Comparison of ENCODE assay signal across 19 cellular contexts in the genomic region with DNA sequence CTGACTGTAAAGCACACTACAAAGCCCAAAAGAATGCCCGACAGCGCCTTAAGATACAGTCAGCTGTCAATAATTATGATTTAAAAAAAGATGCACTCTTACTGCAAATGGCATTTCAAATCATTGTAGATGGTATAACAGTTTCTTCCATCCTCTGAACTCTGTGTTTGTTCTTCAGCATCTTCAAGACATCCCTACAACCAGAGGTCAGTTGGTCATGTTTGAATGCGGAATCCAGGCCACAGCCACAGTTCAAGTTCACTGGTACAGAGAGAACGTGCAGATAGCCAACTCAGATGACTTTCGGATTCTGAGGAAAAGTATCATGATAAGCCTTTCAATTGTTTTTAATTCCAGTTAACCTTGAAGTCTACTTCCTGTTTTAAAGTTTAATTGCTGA. TPM values are rescaled to one million over a fixed set of nuclear protein-coding genes. Genes with fewer than 3 reads are reported as not detected.
DNase-seq lines count a peak whose midpoint lies in the region; ATAC-seq, FAIRE-seq and TF ChIP-seq lines count a peak whose summit lies in the region.
"Had no signal": no experiment of that assay in that cellular context is flagged by ENCODE, and none has a peak within 500 bp of the region (broad histone marks: within the 10 kb centered on the region; RNA-seq: fewer than 3 reads in every experiment).

No MANE protein-coding gene starts in this region.

- H3K79me2 ChIP-seq in HepG2 (ENCODE audit: insufficient read depth, low read length) (no peaks in the 10 kb centered on the region), parathyroid adenoma (no peaks in the 10 kb centered on the region)

- TF ChIP-seq RAD21 in liver (IDR thresholded peaks at IDR 0.05): no peak
- no peak for TF ChIP-seq RAD21 in HepG2 (CRISPR knock-in tag; IDR thresholded peaks at IDR 0.05)

- no peaks in the 10 kb centered on the region for H3K27me3 Mint-ChIP-seq in T-helper 17 cell
- H3K27me3 Mint-ChIP-seq: activated CD4-positive, alpha-beta memory T cell treated with anti-CD3 and anti-CD28 coated beads, Interleukin-2, amount 10 ng/mL, durations not matched to agents 7 days and 5 days; naive B cell had no signal

- H3K9ac ChIP-seq in liver (ENCODE audit: low read depth in 1 of 2, low read length in 2 of 2) (no peak overlapping the region), HepG2 (ENCODE audit: insufficient read depth, low read depth, low read length) (no peak overlapping the region), parathyroid adenoma (no peak overlapping the region)

- no peak for TF ChIP-seq EP300 in HepG2 (IDR thresholded peaks at IDR 0.05; ENCODE audit: low read depth in 2 of 2, low read length in 2 of 2)
- TF ChIP-seq EP300 in HepG2 (CRISPR knock-in tag; IDR thresholded peaks at IDR 0.05; ENCODE audit: borderline replicate concordance): no peak
- TF ChIP-seq EP300 in gastroesophageal sphincter (IDR thresholded peaks at IDR 0.05): no peak

- no peak for FAIRE-seq in HepG2 (lab: Jason Lieb, UNC)

- peaks cover 13% of the 10 kb centered on the region for H3K4me1 Mint-ChIP-seq in T-helper 17 cell

- ATAC-seq in HepG2: no peak
- no peak for ATAC-seq in T-helper 17 cell
- no peak for ATAC-seq in gastroesophageal sphincter

- H4K20me1 ChIP-seq in HepG2 (ENCODE audit: insufficient read depth, low read length): no peaks in the 10 kb centered on the region

- H3K27me3 ChIP-seq in liver (ENCODE audit: control insufficient read depth in 4 of 4, insufficient read depth in 4 of 4, low read length in 3 of 4) (no peaks in the 10 kb centered on the region), HepG2 (ENCODE audit: control insufficient read depth in 1 of 2, insufficient read depth in 2 of 2, low read length in 2 of 2) (no peaks in the 10 kb centered on the region), left ventricle myocardium inferior (ENCODE audit: low read depth) (no peaks in the 10 kb centered on the region), parathyroid adenoma (ENCODE audit: control insufficient read depth, insufficient read depth, low read length) (no peaks in the 10 kb centered on the region), gastroesophageal sphincter (no peaks in the 10 kb centered on the region)
- H3K27me3 ChIP-seq: colonic mucosa had no signal

- in situ Hi-C loops in HepG2 (cut with HindIII; ENCODE audit: extremely low pct_ligation_motif_present, low pct_unique_long_range_greater_than_20kb): no loop called here

- no peak overlapping the region for H3K4me3 Mint-ChIP-seq in T-helper 17 cell
- H3K4me3 Mint-ChIP-seq: activated CD4-positive, alpha-beta memory T cell treated with anti-CD3 and anti-CD28 coated beads, Interleukin-2, amount 10 ng/mL, durations not matched to agents 7 days and 5 days had no signal

- POLR2A ChIA-PET in HepG2 (lab: Yijun Ruan, JAX): no interaction called here

- H3K4me2 ChIP-seq in HepG2 (ENCODE audit: low read depth, low read length): no peak overlapping the region
- H3K4me2 ChIP-seq in parathyroid adenoma (ENCODE audit: low read length): peak overlapping the region; percentile 23

- H3K27ac ChIP-seq in liver (ENCODE audit: low read depth in 1 of 2, low read length in 2 of 2): no peak overlapping the region
- H3K27ac ChIP-seq in HepG2 (ENCODE audit: extremely low read length, insufficient read depth, low read length): no peak overlapping the region
- H3K27ac ChIP-seq in left ventricle myocardium inferior (replicated peaks): peak overlapping the region; percentile 66
- H3K27ac ChIP-seq in parathyroid adenoma: peak overlapping the region; percentile 69
- peak overlapping the region in 2 of 4 donors; percentile 36 to 53 for H3K27ac ChIP-seq in gastroesophageal sphincter
- H3K27ac ChIP-seq: colonic mucosa had no signal

- intact Hi-C loops in HepG2 (cut with micrococcal nuclease; ENCODE audit: unreplicated experiment) (no loop called here), left ventricle myocardium inferior (cut with micrococcal nuclease) (no loop called here)

- WGBS in liver: 79% methylated on average over 5 of the region's 5 CpGs
- WGBS in HepG2 (ENCODE audit: low lambda C conversion rate): 58% methylated on average over 5 of the region's 5 CpGs
- WGBS in gastroesophageal sphincter (ENCODE audit: low coverage in 1 of 2), 2 donors: 66 to 85% methylated on average over 5 of the region's 5 CpGs

- no TSS peak for BruUV-seq in HepG2 (replicated peaks; lab: Mats Ljungman, UMichigan)

- H3K36me3 Mint-ChIP-seq in T-helper 17 cell (ENCODE audit: low read depth): no peaks in the 10 kb centered on the region
- H3K36me3 Mint-ChIP-seq: activated naive CD4-positive, alpha-beta T cell treated with anti-CD3 and anti-CD28 coated beads, Interleukin-2, amount 50 U/mL, for 72 hours; naive B cell had no signal

- CTCF ChIA-PET in HepG2 (lab: Yijun Ruan, JAX; ENCODE audit: low intra/inter-chr PET ratio, low total read pairs): no interaction called here

- H3K9me3 ChIP-seq in liver (ENCODE audit: control insufficient read depth in 4 of 4, low read length in 3 of 4) (no peaks in the 10 kb centered on the region), HepG2 (ENCODE audit: low read length) (no peaks in the 10 kb centered on the region), left ventricle myocardium inferior (replicated peaks) (no peaks in the 10 kb centered on the region), parathyroid adenoma (ENCODE audit: control insufficient read depth, low read length) (no peaks in the 10 kb centered on the region), T-helper 17 cell (ENCODE audit: control insufficient read depth, low read length, poor library complexity, severe bottlenecking) (no peaks in the 10 kb centered on the region), gastroesophageal sphincter (no peaks in the 10 kb centered on the region)
- H3K9me3 ChIP-seq: colonic mucosa had no signal

- TF ChIP-seq CTCF in liver (IDR thresholded peaks at IDR 0.05; ENCODE audit: low read depth, low read length, missing input control) (no peak), HepG2 (CRISPR knock-in tag; IDR thresholded peaks at IDR 0.05) (no peak), left ventricle myocardium inferior (IDR thresholded peaks at IDR 0.05; ENCODE audit: borderline replicate concordance) (no peak), parathyroid adenoma (IDR thresholded peaks at IDR 0.05) (no peak), gastroesophageal sphincter (IDR thresholded peaks at IDR 0.05) (no peak)

- no peak overlapping the region for H3K27ac Mint-ChIP-seq in T-helper 17 cell
- H3K27ac Mint-ChIP-seq: activated CD4-positive, alpha-beta memory T cell treated with anti-CD3 and anti-CD28 coated beads, Interleukin-2, amount 10 ng/mL, durations not matched to agents 7 days and 5 days had no signal

- no peak overlapping the region for H2AFZ ChIP-seq in HepG2 (ENCODE audit: low read length)
- H2AFZ ChIP-seq in parathyroid adenoma: peak overlapping the region; percentile 78

- DNase-seq in HepG2 (ENCODE audit: low spot score) (no peak), left ventricle myocardium inferior (no peak), H4 (ENCODE audit: low spot score) (no peak), NCI-H774 (lab: John Stamatoyannopoulos, UW) (no peak), T-helper 17 cell (no peak)
- DNase-seq: activated CD4-positive, alpha-beta memory T cell treated with anti-CD3 and anti-CD28 coated beads, Interleukin-2, amount 10 ng/mL, durations not matched to agents 7 days and 5 days; activated T-cell treated with anti-CD3 and anti-CD28 coated beads, Interleukin-2, amount 50 U/mL, for 48 hours; colonic mucosa; DMS153; foreskin melanocyte; NCI-H146; NCI-H446 treated with DMSO at 0.1 percent for 48 hours had no signal

- H3K4me3 ChIP-seq in liver (ENCODE audit: low read depth in 1 of 3, low read length in 3 of 3) (no peak overlapping the region), HepG2 (replicated peaks in 1 of 3; ENCODE audit: insufficient read depth in 1 of 3, low read depth in 2 of 3, low read length in 3 of 3) (no peak overlapping the region), left ventricle myocardium inferior (peak overlapping the region; percentile 54), parathyroid adenoma (ENCODE audit: low read depth, low read length) (no peak overlapping the region), gastroesophageal sphincter (no peak overlapping the region)
- H3K4me3 ChIP-seq: colonic mucosa had no signal

- TF ChIP-seq POLR2A in HepG2 (IDR thresholded peaks at IDR 0.05; ENCODE audit: insufficient read depth in 1 of 2, low read depth in 2 of 2, low read length in 2 of 2): no peak
- no peak for TF ChIP-seq POLR2A in gastroesophageal sphincter (IDR thresholded peaks at IDR 0.05)

- peaks cover 0 to 10% (median 0%) of the 10 kb centered on the region in 4 donors for H3K4me1 ChIP-seq in liver (ENCODE audit: control insufficient read depth in 4 of 4, insufficient read depth in 4 of 4, low read length in 3 of 4)
- H3K4me1 ChIP-seq in HepG2 (ENCODE audit: insufficient read depth, low read length): no peaks in the 10 kb centered on the region
- H3K4me1 ChIP-seq in left ventricle myocardium inferior: peaks cover 35% of the 10 kb centered on the region
- H3K4me1 ChIP-seq in parathyroid adenoma: peaks cover 29% of the 10 kb centered on the region
- H3K4me1 ChIP-seq in gastroesophageal sphincter: peaks cover 0 to 22% (median 3%) of the 10 kb centered on the region in 3 donors
- H3K4me1 ChIP-seq: colonic mucosa had no signal

- no peaks in the 10 kb centered on the region for H3K36me3 ChIP-seq in liver (ENCODE audit: control insufficient read depth in 4 of 4, insufficient read depth in 3 of 4, low read depth in 1 of 4, low read length in 3 of 4)
- H3K36me3 ChIP-seq in HepG2 (replicated peaks in 1 of 2; ENCODE audit: control insufficient read depth in 1 of 2, insufficient read depth in 2 of 2, low read length in 2 of 2): no peaks in the 10 kb centered on the region
- H3K36me3 ChIP-seq in left ventricle myocardium inferior: peaks cover 8% of the 10 kb centered on the region
- H3K36me3 ChIP-seq in parathyroid adenoma (ENCODE audit: control insufficient read depth, insufficient read depth, low read length): no peaks in the 10 kb centered on the region
- no peaks in the 10 kb centered on the region for H3K36me3 ChIP-seq in gastroesophageal sphincter
- H3K36me3 ChIP-seq: colonic mucosa had no signal

RNA-seq across cellular contexts. Expression of a gene that starts 8.7 kb away (rescaled TPM):
- total RNA-seq in liver (1 to 10 TPM in 1 of 2 donors, under 1 TPM in 1; 0.05 to 1.3 TPM), HepG2 (2016; rRNA removed; fragmentation: Illumina TruSeq; extraction: Trizol) (not detected in 2 replicates), left ventricle myocardium inferior (29.6 TPM), T-helper 17 cell (not detected), gastroesophageal sphincter (10 to 100 TPM; 16.6 to 38.9 (median 32.8) TPM)
- polyA plus RNA-seq in liver (under 1 TPM; 0.32 to 0.36 TPM), HepG2 (2011; rRNA removed) (not detected in 2 replicates)
- not detected in 2 replicates for total RNA-seq in HepG2 (2016; cell fraction: cytosol; rRNA removed; fragmentation: Illumina TruSeq; extraction: Trizol; ENCODE audit: low read depth)
- total RNA-seq in HepG2 (2016; cell fraction: insoluble cytoplasmic fraction; rRNA removed; fragmentation: Illumina TruSeq; extraction: Trizol): not detected in 2 replicates
- not detected in 2 replicates for total RNA-seq in HepG2 (2016; cell fraction: membrane; rRNA removed; fragmentation: Illumina TruSeq; extraction: Trizol)
- total RNA-seq in HepG2 (2016; cell fraction: nucleus; rRNA removed; fragmentation: Illumina TruSeq; extraction: Trizol): not detected in 2 replicates
- not detected in 2 replicates for polyA plus RNA-seq in HepG2 (2011; cell fraction: cytosol; rRNA removed)
- polyA plus RNA-seq in HepG2 (2011; cell fraction: nucleus; rRNA removed): not detected in 2 replicates
- not detected in 2 replicates for polyA plus RNA-seq in HepG2 (2012)
- polyA plus RNA-seq in HepG2 (2016; cell fraction: cytosol; fragmentation: Illumina TruSeq; extraction: Trizol; ENCODE audit: low read depth): not detected in 2 replicates
- not detected in 2 replicates for polyA plus RNA-seq in HepG2 (2016; cell fraction: insoluble cytoplasmic fraction; fragmentation: Illumina TruSeq; extraction: Trizol; ENCODE audit: low read depth)
- polyA plus RNA-seq in HepG2 (2016; cell fraction: membrane; fragmentation: Illumina TruSeq; extraction: Trizol; ENCODE audit: low read depth): not detected in 2 replicates
- not detected in 2 replicates for polyA plus RNA-seq in HepG2 (2016; cell fraction: nucleus; fragmentation: Illumina TruSeq; extraction: Trizol; ENCODE audit: insufficient read depth, low read depth)
- polyA minus RNA-seq in HepG2 (2011; rRNA and poly(A)+ RNA removed; ENCODE audit: low replicate concordance): not detected in 2 replicates
- polyA minus RNA-seq in HepG2 (2011; cell fraction: cytosol; rRNA and poly(A)+ RNA removed): not detected in 2 replicates
- polyA minus RNA-seq in HepG2 (2011; cell fraction: nucleus; rRNA and poly(A)+ RNA removed): not detected in 2 replicates
- total RNA-seq in H4 (2014; rRNA removed; shearing (Covaris generic)): not detected in 2 replicates
- total RNA-seq: activated CD4-positive, alpha-beta memory T cell treated with anti-CD3 and anti-CD28 coated beads, Interleukin-2, amount 10 ng/mL, durations not matched to agents 7 days and 5 days; activated naive CD4-positive, alpha-beta T cell treated with anti-CD3 and anti-CD28 coated beads, Interleukin-2, amount 50 U/mL, for 72 hours; CD4-positive, CD25-positive, alpha-beta regulatory T cell; M059J had no signal

RNA-seq across cellular contexts. Expression of a gene that starts 30.3 kb away (rescaled TPM):
- under 1 TPM in 1 of 2 donors, not detected in 1; 0.08 TPM for total RNA-seq in liver
- not detected for polyA plus RNA-seq in liver
- total RNA-seq in HepG2 (2016; rRNA removed; fragmentation: Illumina TruSeq; extraction: Trizol): not detected in 2 replicates
- not detected in 2 replicates for total RNA-seq in HepG2 (2016; cell fraction: cytosol; rRNA removed; fragmentation: Illumina TruSeq; extraction: Trizol; ENCODE audit: low read depth)
- total RNA-seq in HepG2 (2016; cell fraction: insoluble cytoplasmic fraction; rRNA removed; fragmentation: Illumina TruSeq; extraction: Trizol): not detected in 2 replicates
- total RNA-seq in HepG2 (2016; cell fraction: membrane; rRNA removed; fragmentation: Illumina TruSeq; extraction: Trizol): not detected in 2 replicates
- total RNA-seq in HepG2 (2016; cell fraction: nucleus; rRNA removed; fragmentation: Illumina TruSeq; extraction: Trizol): not detected in 2 replicates
- not detected in 2 replicates for polyA plus RNA-seq in HepG2 (2011; rRNA removed)
- polyA plus RNA-seq in HepG2 (2011; cell fraction: cytosol; rRNA removed): not detected in 2 replicates
- polyA plus RNA-seq in HepG2 (2011; cell fraction: nucleus; rRNA removed): not detected in 2 replicates
- not detected in 2 replicates for polyA plus RNA-seq in HepG2 (2012)
- polyA plus RNA-seq in HepG2 (2016; cell fraction: cytosol; fragmentation: Illumina TruSeq; extraction: Trizol; ENCODE audit: low read depth): not detected in 2 replicates
- not detected in 2 replicates for polyA plus RNA-seq in HepG2 (2016; cell fraction: insoluble cytoplasmic fraction; fragmentation: Illumina TruSeq; extraction: Trizol; ENCODE audit: low read depth)
- polyA plus RNA-seq in HepG2 (2016; cell fraction: membrane; fragmentation: Illumina TruSeq; extraction: Trizol; ENCODE audit: low read depth): not detected in 2 replicates
- polyA plus RNA-seq in HepG2 (2016; cell fraction: nucleus; fragmentation: Illumina TruSeq; extraction: Trizol; ENCODE audit: insufficient read depth, low read depth): not detected in 2 replicates
- not detected in 2 replicates for polyA minus RNA-seq in HepG2 (2011; rRNA and poly(A)+ RNA removed; ENCODE audit: low replicate concordance)
- not detected in 2 replicates for polyA minus RNA-seq in HepG2 (2011; cell fraction: cytosol; rRNA and poly(A)+ RNA removed)
- polyA minus RNA-seq in HepG2 (2011; cell fraction: nucleus; rRNA and poly(A)+ RNA removed): not detected in 2 replicates
- total RNA-seq in left ventricle myocardium inferior: 0.16 TPM
- total RNA-seq in H4 (2014; rRNA removed; shearing (Covaris generic)): not detected in 2 replicates
- not detected for total RNA-seq in T-helper 17 cell
- under 1 TPM in 1 of 4 donors, not detected in 3; 0.15 TPM for total RNA-seq in gastroesophageal sphincter
- total RNA-seq: CD4-positive, CD25-positive, alpha-beta regulatory T cell; colonic mucosa had no signal

Comparison
In these comparisons a context has a peak if more than half of its experiments do, and no peak if none do; other contexts are left out.
1. H3K27ac ChIP-seq: peak in left ventricle myocardium inferior (single experiment) and parathyroid adenoma (single experiment); none in liver (0 of 2) and HepG2 (single experiment).
2. RNA of a gene that starts 8.7 kb away (total RNA-seq): 16.6 to 38.9 TPM in gastroesophageal sphincter and 29.6 TPM in left ventricle myocardium inferior (single experiment); 0.05 to 1.3 TPM in liver, not detected in HepG2, not detected in H4 and not detected in T-helper 17 cell; every median in the first group is over 4 times any median in the second.